ENCODE assay signal across 8 cellular contexts in genomic region chr3:48661501-48662139, GRCh38. TPM values are rescaled to one million over a fixed set of nuclear protein-coding genes. Genes with fewer than 3 reads are reported as not detected.
DNase-seq lines count a peak whose midpoint lies in the region; TF ChIP-seq lines count a peak whose summit lies in the region.

No MANE protein-coding gene starts in this region.

- H2BK15ac ChIP-seq in neuronal stem cell (ENCODE audit: low read length) = no peak overlapping the region

- no peak overlapping the region for H4K8ac ChIP-seq in neuronal stem cell (ENCODE audit: low read depth, low read length)

- intact Hi-C loops in testis (cut with DNase I; ENCODE audit: low total_unique reads) = no loop called here

- peaks cover 1% of the 10 kb centered on the region for H3K79me1 ChIP-seq in neuronal stem cell (ENCODE audit: low read depth, low read length)

- H4K91ac ChIP-seq in neuronal stem cell (ENCODE audit: low read depth, low read length, poor library complexity) = no peak overlapping the region

- no peaks in the 10 kb centered on the region for H3K27me3 ChIP-seq in neuronal stem cell (ENCODE audit: control insufficient read depth in 3 of 3, insufficient read depth in 3 of 3, low read depth in 1 of 3, low read length in 3 of 3)
- H3K27me3 ChIP-seq in testis = no peaks in the 10 kb centered on the region

- H3K4me3 ChIP-seq in fibroblast of villous mesenchyme (ENCODE audit: low read depth, low read length) (peak overlapping the region; percentile 83), neuronal stem cell (ENCODE audit: low read length in 2 of 2) (peak overlapping the region; percentile 79), testis (peak overlapping the region; percentile 46 to 62)

- TF ChIP-seq POLR2A in testis (IDR thresholded peaks at IDR 0.05) = no peak

- H2AFZ ChIP-seq in neuronal stem cell (ENCODE audit: low read length) = no peak overlapping the region

- H3K9me3 ChIP-seq in neuronal stem cell (replicated peaks in 1 of 2; ENCODE audit: control insufficient read depth in 2 of 2, insufficient read depth in 1 of 2, low read depth in 1 of 2, low read length in 2 of 2) = peaks cover 6 to 24% of the 10 kb centered on the region in 2 donors
- no peaks in the 10 kb centered on the region for H3K9me3 ChIP-seq in testis

- DNase-seq in Daoy (ENCODE audit: low read depth) = peak; percentile 57
- peak; percentile 31 for DNase-seq in NOMO-1 treated with DMSO at 0.1 percent for 48 hours (lab: John Stamatoyannopoulos, UW; ENCODE audit: unreplicated experiment)
- DNase-seq in activated T-helper 9 cell treated with anti-CD3 and anti-CD28 coated beads, Interleukin-2, amount 50 U/mL, for 16 hours (ENCODE audit: low read depth) = peak; percentile 61
- peak; percentile 71 for DNase-seq in fibroblast of villous mesenchyme (ENCODE audit: low read depth)
- peak; percentile 86 for DNase-seq in neuronal stem cell (ENCODE audit: low spot score)
- DNase-seq in testis = peak; percentile 78
- no peak for DNase-seq in cerebellar nuclear complex (lab: John Stamatoyannopoulos, UW)
- DNase-seq in NCI-H774 (lab: John Stamatoyannopoulos, UW) = no peak

- H3K18ac ChIP-seq in neuronal stem cell (ENCODE audit: low read length) = peak overlapping the region; percentile 13

- H3K14ac ChIP-seq in neuronal stem cell (ENCODE audit: low read length) = no peak overlapping the region

- H3K27ac ChIP-seq in neuronal stem cell (replicated peaks; ENCODE audit: low read length) = no peak overlapping the region
- H3K27ac ChIP-seq in testis = no peak overlapping the region

- H3K23ac ChIP-seq in neuronal stem cell (ENCODE audit: low read depth, low read length, poor library complexity) = peak overlapping the region; percentile 34

- H2BK120ac ChIP-seq in neuronal stem cell (ENCODE audit: low read depth, low read length) = peak overlapping the region; percentile 56

- H2AK5ac ChIP-seq in neuronal stem cell (ENCODE audit: low read depth, low read length) = no peak overlapping the region

- no peak overlapping the region for H3K4ac ChIP-seq in neuronal stem cell (ENCODE audit: low read length)

- peak overlapping the region; percentile 78 for H3K9ac ChIP-seq in neuronal stem cell (ENCODE audit: low read depth, low read length, poor library complexity)

- H3K36me3 ChIP-seq in neuronal stem cell (replicated peaks in 1 of 2; ENCODE audit: control insufficient read depth in 2 of 2, insufficient read depth in 2 of 2, low read length in 2 of 2) (peaks cover 32 to 66% of the 10 kb centered on the region in 2 donors), testis (ENCODE audit: low read depth, missing control alignments) (no peaks in the 10 kb centered on the region)

- H3K4me2 ChIP-seq in neuronal stem cell (ENCODE audit: insufficient read depth, low read length, poor library complexity, severe bottlenecking) = peak overlapping the region; percentile 94

- TF ChIP-seq CTCF in fibroblast of villous mesenchyme (IDR thresholded peaks at IDR 0.05; ENCODE audit: insufficient read depth, low read depth, low read length) (no peak), testis (IDR thresholded peaks at IDR 0.05) (no peak)

- H3K4me1 ChIP-seq in neuronal stem cell (ENCODE audit: control insufficient read depth in 2 of 2, insufficient read depth in 1 of 2, low read depth in 1 of 2, low read length in 2 of 2) (peaks cover 5 to 9% of the 10 kb centered on the region in 2 donors), testis (peaks cover 11% of the 10 kb centered on the region)

- no CpG with 5 or more reads among the region's 66 CpGs for WGBS in neuronal stem cell (ENCODE audit: extremely low coverage in 2 of 2, insufficient read length in 2 of 2, insufficient replicate concordance in 1 of 2), 2 donors
- WGBS in testis, 2 donors = 1% methylated on average over 56 of the region's 66 CpGs; no CpG with 5 or more reads in 1 of the 2 donors

- H2BK5ac ChIP-seq in neuronal stem cell (ENCODE audit: low read length) = no peak overlapping the region

- no peak overlapping the region for H2BK12ac ChIP-seq in neuronal stem cell (ENCODE audit: low read length)

RNA-seq across cellular contexts. Expression of gene CELSR3, which starts 1.1 kb away (rescaled TPM):
- 1.9 and 2.4 TPM in 2 replicates for total RNA-seq in Daoy (2014; rRNA removed; shearing (Covaris generic))
- 1.6 and 1.7 TPM in 2 replicates for total RNA-seq in fibroblast of villous mesenchyme
- 8.4 TPM for polyA plus RNA-seq in neuronal stem cell (2013, experiment 1 of 2)
- 8.5 TPM for polyA plus RNA-seq in neuronal stem cell (2013, experiment 2 of 2)
- 10 to 100 TPM; 14.3 to 17.5 TPM for total RNA-seq in testis
- 13.5 TPM for polyA plus RNA-seq in testis (ENCODE audit: insufficient read depth, low read depth, low replicate concordance)

RNA-seq across cellular contexts. Expression of gene NCKIPSD, which starts 24.1 kb away (rescaled TPM):
- total RNA-seq in Daoy (2014; rRNA removed; shearing (Covaris generic)) = 9.5 and 11.2 TPM in 2 replicates
- 17.7 and 23.3 TPM in 2 replicates for total RNA-seq in fibroblast of villous mesenchyme
- 17.6 TPM for polyA plus RNA-seq in neuronal stem cell (2013, experiment 1 of 2)
- polyA plus RNA-seq in neuronal stem cell (2013, experiment 2 of 2) = 17.5 TPM
- 10 to 100 TPM; 69.4 to 81.3 TPM for total RNA-seq in testis
- polyA plus RNA-seq in testis (ENCODE audit: insufficient read depth, low read depth, low replicate concordance) = 30.1 TPM

RNA-seq across cellular contexts. Expression of gene SLC26A6, which starts 26.4 kb away (rescaled TPM):
- 5.5 and 11.3 TPM in 2 replicates for total RNA-seq in Daoy (2014; rRNA removed; shearing (Covaris generic))
- total RNA-seq in fibroblast of villous mesenchyme (34.8 and 45.8 TPM in 2 replicates), testis (10 to 100 TPM; 24.6 to 32.9 TPM)
- 30.0 TPM for polyA plus RNA-seq in neuronal stem cell (2013, experiment 1 of 2)
- 29.9 TPM for polyA plus RNA-seq in neuronal stem cell (2013, experiment 2 of 2)
- 12.3 TPM for polyA plus RNA-seq in testis (ENCODE audit: insufficient read depth, low read depth, low replicate concordance)

RNA-seq across cellular contexts. Expression of gene TMEM89, which starts 40.1 kb away (rescaled TPM):
- total RNA-seq in Daoy (2014; rRNA removed; shearing (Covaris generic)) = not detected in 2 replicates
- total RNA-seq in fibroblast of villous mesenchyme (not detected in 2 replicates), testis (10 to 100 TPM in 1 of 2 donors, 1 to 10 TPM in 1; 8.7 to 14.8 TPM)
- 0.15 TPM for polyA plus RNA-seq in neuronal stem cell (2013, experiment 1 of 2)
- not detected for polyA plus RNA-seq in neuronal stem cell (2013, experiment 2 of 2)
- polyA plus RNA-seq in testis (ENCODE audit: insufficient read depth, low read depth, low replicate concordance) = 16.1 TPM

RNA-seq across cellular contexts. Expression of gene UQCRC1, which starts 52.2 kb away (rescaled TPM):
- 291 and 336 TPM in 2 replicates for total RNA-seq in Daoy (2014; rRNA removed; shearing (Covaris generic))
- total RNA-seq in fibroblast of villous mesenchyme (405 and 418 TPM in 2 replicates), testis (100 to 1,000 TPM; 282 to 287 TPM)
- polyA plus RNA-seq in neuronal stem cell (2013, experiment 1 of 2) = 137 TPM
- 134 TPM for polyA plus RNA-seq in neuronal stem cell (2013, experiment 2 of 2)
- 281 TPM for polyA plus RNA-seq in testis (ENCODE audit: insufficient read depth, low read depth, low replicate concordance)

Comparison
In these comparisons a context has a peak if more than half of its experiments do, and no peak if none do; other contexts are left out.
1. DNase-seq: peak in Daoy (single experiment), NOMO-1 treated with DMSO at 0.1 percent for 48 hours (single experiment), activated T-helper 9 cell treated with anti-CD3 and anti-CD28 coated beads, Interleukin-2, amount 50 U/mL, for 16 hours (single experiment), fibroblast of villous mesenchyme (single experiment), neuronal stem cell (single experiment) and testis (single experiment); none in cerebellar nuclear complex (0 of 2) and NCI-H774 (single experiment).
2. Peak in every context shown above with its lines, with median percentiles within 50 percentile points of each other: H3K4me3 ChIP-seq.